ENCODE assay signal across 13 cellular contexts in genomic region chr1:115088115-115088794, GRCh38. TPM values are rescaled to one million over a fixed set of nuclear protein-coding genes. Genes with fewer than 3 reads are reported as not detected.
A peak's percentile ranks its signal among the peaks of the same experiment; 100 is the strongest.
DNase-seq lines count a peak whose midpoint lies in the region; ATAC-seq and TF ChIP-seq lines count a peak whose summit lies in the region.
"Had no signal": no experiment of that assay in that cellular context is flagged by ENCODE, and none has a peak within 500 bp of the region (broad histone marks: within the 10 kb centered on the region; RNA-seq: fewer than 3 reads in every experiment).

No MANE protein-coding gene starts in this region.

- in situ Hi-C loops in astrocyte of the cerebellum (cut with HindIII; ENCODE audit: low sequenced_read_pairs): no loop called here

- peak in 1 of 2 donors; percentile 9 for TF ChIP-seq POLR2A in uterus (IDR thresholded peaks at IDR 0.05)

- no peaks in the 10 kb centered on the region for H3K9me3 ChIP-seq in cardiac muscle cell (ENCODE audit: low read depth)
- no peaks in the 10 kb centered on the region for H3K9me3 ChIP-seq in muscle layer of colon (ENCODE audit: low read length)
- no peaks in the 10 kb centered on the region for H3K9me3 ChIP-seq in uterus

- H3K4me1 ChIP-seq in cardiac muscle cell (ENCODE audit: low read depth): peaks cover 32% of the 10 kb centered on the region
- H3K4me1 ChIP-seq in muscle layer of colon (ENCODE audit: insufficient read depth, low read length): peaks cover 28% of the 10 kb centered on the region
- peaks cover 3% of the 10 kb centered on the region in 2 donors for H3K4me1 ChIP-seq in uterus

- peak overlapping the region; percentile 89 for H3K9ac ChIP-seq in muscle layer of colon (ENCODE audit: low read length)

- DNase-seq in cardiac muscle cell (ENCODE audit: low read depth in 1 of 2, low spot score in 1 of 2): no peak
- no peak for DNase-seq in cardiac septum (ENCODE audit: low spot score)
- DNase-seq in astrocyte of the cerebellum (ENCODE audit: low read depth): no peak
- DNase-seq in uterus: no peak
- no peak for DNase-seq in mesenteric fat pad (ENCODE audit: low spot score)
- DNase-seq in mucosa of gallbladder (ENCODE audit: low spot score): no peak
- DNase-seq: activated CD4-positive, CD25-positive, alpha-beta regulatory T cell; NCI-H774 had no signal

- intact Hi-C loops in cardiac septum (cut with DNase I): no loop called here
- intact Hi-C loops in uterus (cut with DNase I; ENCODE audit: low total_unique reads): no loop called here

- H3K27ac ChIP-seq in cardiac muscle cell (no peak overlapping the region), muscle layer of colon (ENCODE audit: low read depth, low read length) (peak overlapping the region; percentile 96), uterus (peak overlapping the region; percentile 92 to 97)
- H3K27ac ChIP-seq: C4-2B had no signal

- no peak for TF ChIP-seq CTCF in cardiac muscle cell (IDR thresholded peaks at IDR 0.05; ENCODE audit: low read depth, low read length)
- TF ChIP-seq CTCF in astrocyte of the cerebellum (IDR thresholded peaks at IDR 0.05; ENCODE audit: low read depth, low read length, missing control alignments): no peak
- TF ChIP-seq CTCF in uterus (IDR thresholded peaks at IDR 0.05): no peak

- H3K27me3 ChIP-seq in cardiac muscle cell (no peaks in the 10 kb centered on the region), muscle layer of colon (ENCODE audit: control insufficient read depth in 1 of 2, insufficient read depth in 2 of 2, low read length in 2 of 2) (no peaks in the 10 kb centered on the region), uterus (no peaks in the 10 kb centered on the region)

- no peak for ATAC-seq in GM18858 (IDR thresholded peaks at IDR 0.05; ENCODE audit: unreplicated experiment)
- ATAC-seq: K562 had no signal

- H3K4me3 ChIP-seq in cardiac muscle cell (peak overlapping the region; percentile 57), astrocyte of the cerebellum (ENCODE audit: low read depth, low read length) (peak overlapping the region; percentile 56), muscle layer of colon (ENCODE audit: low read depth in 1 of 2, low read length in 2 of 2) (peak overlapping the region; percentile 74 to 86), uterus (peak overlapping the region; percentile 69 to 87)
- H3K4me3 ChIP-seq: K562 had no signal

- no peaks in the 10 kb centered on the region for H3K36me3 ChIP-seq in cardiac muscle cell
- no peaks in the 10 kb centered on the region for H3K36me3 ChIP-seq in muscle layer of colon (ENCODE audit: insufficient read depth, low read length)
- no peaks in the 10 kb centered on the region for H3K36me3 ChIP-seq in uterus

RNA-seq across cellular contexts. Expression of gene TSPAN2, which starts 1.0 kb away (rescaled TPM):
- 26.6 and 45.6 TPM in 2 replicates for total RNA-seq in cardiac muscle cell
- 87.3 and 88.0 TPM in 2 replicates for polyA plus RNA-seq in cardiac muscle cell
- total RNA-seq in cardiac septum: 3.3 TPM
- 10 to 100 TPM; 40.5 to 87.6 (median 56.8) TPM for total RNA-seq in uterus
- total RNA-seq in mesenteric fat pad: 4.3 TPM
- total RNA-seq in mucosa of gallbladder: 12.1 TPM
- total RNA-seq: K562 had no signal
- polyA plus RNA-seq: K562 had no signal

RNA-seq across cellular contexts. Expression of gene TSHB, which starts 58.6 kb away (rescaled TPM):
- total RNA-seq in cardiac muscle cell (not detected in 2 replicates), cardiac septum (not detected), uterus (not detected), mesenteric fat pad (not detected), mucosa of gallbladder (not detected)
- polyA plus RNA-seq in cardiac muscle cell: not detected in 2 replicates
- total RNA-seq: K562, kidney epithelial cell had no signal
- polyA plus RNA-seq: K562 had no signal
